In the genomic region with DNA sequence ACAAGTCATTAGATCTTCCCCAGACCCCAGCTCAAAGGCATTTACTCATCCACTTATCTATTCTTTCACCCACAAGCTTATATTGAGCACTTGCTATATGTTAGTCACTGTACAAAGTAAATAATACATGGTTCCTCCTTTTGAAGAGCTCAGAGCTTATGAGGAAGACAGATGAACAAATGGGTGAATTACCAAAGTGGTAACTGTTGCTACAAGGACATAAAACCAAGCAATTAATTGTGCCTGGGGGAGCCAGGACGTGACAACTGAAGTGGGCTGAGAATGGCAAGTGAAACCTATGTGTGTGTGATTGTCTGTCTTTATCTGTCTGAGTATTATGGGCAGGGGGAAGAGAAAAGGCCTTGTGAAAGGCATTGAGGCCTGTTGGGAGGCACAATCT, we compare ENCODE assay signal across 19 cellular contexts. TPM values are rescaled to one million over a fixed set of nuclear protein-coding genes. Genes with fewer than 3 reads are reported as not detected.
A peak's percentile ranks its signal among the peaks of the same experiment; 100 is the strongest.
DNase-seq lines count a peak whose midpoint lies in the region; TF ChIP-seq lines count a peak whose summit lies in the region.
"Had no signal": no experiment of that assay in that cellular context is flagged by ENCODE, and none has a peak within 500 bp of the region (broad histone marks: within the 10 kb centered on the region; RNA-seq: fewer than 3 reads in every experiment).

No MANE protein-coding gene starts in this region.

- peak overlapping the region; percentile 10 for H2AFZ ChIP-seq in SU-DHL-6 (ENCODE audit: low read depth, low read length, severe bottlenecking)
- H2AFZ ChIP-seq in PC-9, result no peak overlapping the region

- intact Hi-C loops in sigmoid colon (cut with DNase I) (no loop called here), PC-9 (cut with micrococcal nuclease; ENCODE audit: unreplicated experiment) (no loop called here)

- POLR2A ChIA-PET in PC-9 (lab: Charles Lee; ENCODE audit: unreplicated experiment), result no interaction called here

- H3K27me3 ChIP-seq in SU-DHL-6 (ENCODE audit: low read length) (no peaks in the 10 kb centered on the region), neutrophil (no peaks in the 10 kb centered on the region), sigmoid colon (no peaks in the 10 kb centered on the region), PC-9 (ENCODE audit: insufficient read depth, low read depth) (no peaks in the 10 kb centered on the region)
- H3K27me3 ChIP-seq: heart right ventricle, suprapubic skin had no signal

- CTCF ChIA-PET in PC-9 (lab: Charles Lee), result no interaction called here

- no peaks in the 10 kb centered on the region for H4K20me1 ChIP-seq in SU-DHL-6 (ENCODE audit: low read depth, low read length)
- no peaks in the 10 kb centered on the region for H4K20me1 ChIP-seq in PC-9 (ENCODE audit: insufficient read depth)

- H3K36me3 ChIP-seq in SU-DHL-6 (ENCODE audit: low read length), result no peaks in the 10 kb centered on the region
- no peaks in the 10 kb centered on the region for H3K36me3 ChIP-seq in neutrophil
- H3K36me3 ChIP-seq in sigmoid colon, result no peaks in the 10 kb centered on the region
- H3K36me3 ChIP-seq in PC-9 (ENCODE audit: low read depth), result no peaks in the 10 kb centered on the region
- H3K36me3 ChIP-seq: heart right ventricle, suprapubic skin had no signal

- H3K9me3 ChIP-seq in SU-DHL-6 (ENCODE audit: insufficient read depth, low read length) (no peaks in the 10 kb centered on the region), neutrophil (no peaks in the 10 kb centered on the region), sigmoid colon (no peaks in the 10 kb centered on the region), PC-9 (ENCODE audit: insufficient read depth, low read depth) (no peaks in the 10 kb centered on the region)
- H3K9me3 ChIP-seq: heart right ventricle, suprapubic skin had no signal

- TF ChIP-seq EP300 in sigmoid colon (IDR thresholded peaks at IDR 0.05), result no peak

- no peak for TF ChIP-seq POLR2A in sigmoid colon (IDR thresholded peaks at IDR 0.05)

- H3K79me2 ChIP-seq in SU-DHL-6 (ENCODE audit: insufficient read depth, low read length) (no peaks in the 10 kb centered on the region), PC-9 (ENCODE audit: low read depth) (no peaks in the 10 kb centered on the region)

- no peak for TF ChIP-seq CTCF in GM12865 (IDR thresholded peaks at IDR 0.05; ENCODE audit: insufficient read depth, low read depth, low read length, missing control alignments)
- TF ChIP-seq CTCF in SU-DHL-6 (IDR thresholded peaks at IDR 0.05; ENCODE audit: insufficient read depth, low read length, poor library complexity, severe bottlenecking), result no peak
- TF ChIP-seq CTCF in neutrophil (IDR thresholded peaks at IDR 0.05), result no peak
- TF ChIP-seq CTCF in sigmoid colon (IDR thresholded peaks at IDR 0.05), result no peak
- TF ChIP-seq CTCF in PC-9 (conservative IDR thresholded peaks at IDR 0.05), result no peak

- H3F3A ChIP-seq in SU-DHL-6 (ENCODE audit: insufficient read depth), result no peaks in the 10 kb centered on the region
- no peaks in the 10 kb centered on the region for H3F3A ChIP-seq in PC-9 (ENCODE audit: insufficient read depth, low read depth)

- no peak overlapping the region for H3K4me2 ChIP-seq in SU-DHL-6 (ENCODE audit: low read depth, low read length, poor library complexity, severe bottlenecking)
- no peak overlapping the region for H3K4me2 ChIP-seq in PC-9

- H3K9me2 ChIP-seq in SU-DHL-6 (replicated peaks; ENCODE audit: insufficient read depth, low read length) (no peaks in the 10 kb centered on the region), PC-9 (ENCODE audit: insufficient read depth) (no peaks in the 10 kb centered on the region)

- 47 to 56% methylated on average over 1 of the region's 1 CpG for WGBS in sigmoid colon, 2 donors

- H3K4me3 ChIP-seq in GM12865 (ENCODE audit: low read depth, low read length) (no peak overlapping the region), SU-DHL-6 (ENCODE audit: insufficient read depth, low read length, poor library complexity, severe bottlenecking) (no peak overlapping the region), neutrophil (ENCODE audit: low read depth in 1 of 2, low read length in 1 of 2) (no peak overlapping the region), sigmoid colon (no peak overlapping the region), PC-9 (no peak overlapping the region)
- H3K4me3 ChIP-seq: heart right ventricle, lung, suprapubic skin had no signal

- BruUV-seq in PC-9 (replicated peaks; lab: Mats Ljungman, UMichigan), result no TSS peak

- peak; percentile 38 for DNase-seq in GM12865 (ENCODE audit: low read depth)
- peak; percentile 94 for DNase-seq in MV-4-11 (lab: John Stamatoyannopoulos, UW)
- DNase-seq in EL, result no peak
- no peak for DNase-seq in sigmoid colon
- no peak for DNase-seq in PC-9
- DNase-seq: activated CD8-positive, alpha-beta T cell treated with anti-CD3 and anti-CD28 coated beads, Interleukin-2, amount 10 ng/mL, durations not matched to agents 7 days and 5 days; activated T-cell treated with anti-CD3 and anti-CD28 coated beads, Interleukin-2, amount 50 U/mL, for 4 hours; endodermal cell; GOT3; heart right ventricle; natural killer cell; NCI-H2107; NCI-H774; stimulated activated CD4-positive, alpha-beta T cell treated with anti-CD3 and anti-CD28 coated beads, Interleukin-4, amount 100 ng/mL, for 4 hours had no signal

- H3K9ac ChIP-seq in SU-DHL-6 (ENCODE audit: low read length), result no peak overlapping the region

- H3K4me1 ChIP-seq in neutrophil (ENCODE audit: control insufficient read depth in 1 of 2, insufficient read depth in 1 of 2, low read depth in 1 of 2, low read length in 1 of 2) (peaks cover 18 to 21% of the 10 kb centered on the region in 2 experiments), sigmoid colon (no peaks in the 10 kb centered on the region), PC-9 (replicated peaks; ENCODE audit: insufficient read depth) (no peaks in the 10 kb centered on the region)
- H3K4me1 ChIP-seq: suprapubic skin had no signal

- H3K27ac ChIP-seq in SU-DHL-6 (ENCODE audit: low read depth, low read length), result no peak overlapping the region
- H3K27ac ChIP-seq in neutrophil, result peak overlapping the region; percentile 88
- H3K27ac ChIP-seq in sigmoid colon, result no peak overlapping the region
- no peak overlapping the region for H3K27ac ChIP-seq in PC-9
- H3K27ac ChIP-seq: heart right ventricle, RWPE1, suprapubic skin had no signal

RNA-seq across cellular contexts. Expression of a gene that starts 45.6 kb away (rescaled TPM):
- total RNA-seq in sigmoid colon (10 to 100 TPM; 16.6 to 20.8 (median 19.1) TPM), PC-9 (2021) (34.7 and 48.3 TPM in 2 replicates)
- polyA plus RNA-seq in sigmoid colon, result 10 to 100 TPM; 17.4 to 40.2 (median 19.4) TPM

Comparison
In these comparisons a context has a peak if more than half of its experiments do, and no peak if none do; other contexts are left out.
1. DNase-seq: peak in GM12865 (single experiment) and MV-4-11 (single experiment); none in EL (single experiment), sigmoid colon (single experiment) and PC-9 (0 of 2).